In genomic region chr3:151935451-151935850, GRCh38 we compare ENCODE assay signal across 28 cellular contexts.
DNase-seq lines count a peak whose midpoint lies in the region; ATAC-seq and TF ChIP-seq lines count a peak whose summit lies in the region.
"Had no signal": no experiment of that assay in that cellular context is flagged by ENCODE, and none has a peak within 500 bp of the region (broad histone marks: within the 10 kb centered on the region; RNA-seq: fewer than 3 reads in every experiment).

No MANE protein-coding gene starts in this region.

- H3K4me1 ChIP-seq in neutrophil (ENCODE audit: control insufficient read depth in 1 of 2, insufficient read depth in 1 of 2, low read depth in 1 of 2, low read length in 1 of 2) (peaks cover 24 to 45% of the 10 kb centered on the region in 2 experiments), endodermal cell (ENCODE audit: control insufficient read depth, insufficient read depth, low read length) (no peaks in the 10 kb centered on the region)
- H3K4me1 ChIP-seq: Peyer's patch had no signal

- H3K9ac ChIP-seq in endodermal cell (ENCODE audit: extremely low read depth, low read length, poor library complexity, severe bottlenecking), result no peak overlapping the region
- H3K9ac ChIP-seq: KMS-11, SK-N-SH had no signal

- peak; percentile 38 to 80 for DNase-seq in HL-60 (ENCODE audit: low read depth in 1 of 2, low spot score in 1 of 2)
- peak; percentile 80 to 97 for DNase-seq in NOMO-1 (lab: John Stamatoyannopoulos, UW; ENCODE audit: unreplicated experiment in 2 of 2)
- peak; percentile 89 for DNase-seq in SIG-M5 treated with dmso at 0.1 percent for 504 hours (lab: John Stamatoyannopoulos, UW; ENCODE audit: unreplicated experiment)
- DNase-seq in stimulated activated CD4-positive, alpha-beta T cell treated with anti-CD3 and anti-CD28 coated beads, Interleukin-1b, Interleukin-23, amount 100 ng/mL, for 48 hours, result no peak
- DNase-seq in endodermal cell, result no peak
- DNase-seq: CD8-positive, alpha-beta memory T cell; DMS 273 treated with DMSO at 0.1 percent for 48 hours; DMS79; H9; HFFc6; IMR-90; MM.1S; NCI-H1105 treated with DMSO at 0.1 percent for 48 hours; NCI-H146; NCI-H1930; NCI-H2107; NCI-H524; NCI-H774; OCI-M1; Peyer's patch; SHP77 treated with DMSO at 0.1 percent for 48 hours; SK-N-SH; T-cell had no signal

- H3K4me3 ChIP-seq in HL-60 (replicated peaks; ENCODE audit: insufficient read depth, low read length), result no peak overlapping the region
- H3K4me3 ChIP-seq in neutrophil (ENCODE audit: low read depth in 1 of 2, low read length in 1 of 2), result peak overlapping the region in 1 of 2 experiments; percentile 8
- no peak overlapping the region for H3K4me3 ChIP-seq in endodermal cell (ENCODE audit: low read length)
- H3K4me3 ChIP-seq: Peyer's patch had no signal

- peaks cover 3% of the 10 kb centered on the region for H3K9me3 Mint-ChIP-seq in endodermal cell
- H3K9me3 Mint-ChIP-seq: CD8-positive, alpha-beta memory T cell; H9; HFFc6; T-cell had no signal

- H3K36me3 ChIP-seq in neutrophil (no peaks in the 10 kb centered on the region), endodermal cell (ENCODE audit: control insufficient read depth, insufficient read depth, low read length) (no peaks in the 10 kb centered on the region)
- H3K36me3 ChIP-seq: Peyer's patch had no signal

- no peaks in the 10 kb centered on the region for H3K9me3 ChIP-seq in neutrophil
- H3K9me3 ChIP-seq in endodermal cell (ENCODE audit: control insufficient read depth, low read length), result no peaks in the 10 kb centered on the region
- H3K9me3 ChIP-seq: Peyer's patch, SK-N-SH had no signal

- no peaks in the 10 kb centered on the region for H3K27me3 Mint-ChIP-seq in endodermal cell (ENCODE audit: insufficient read depth)

- no peak for TF ChIP-seq CTCF in HL-60 (IDR thresholded peaks at IDR 0.05; ENCODE audit: insufficient read depth, low read length)
- no peak for TF ChIP-seq CTCF in neutrophil (IDR thresholded peaks at IDR 0.05)
- no peak for TF ChIP-seq CTCF in endodermal cell (conservative IDR thresholded peaks at IDR 0.05)

- peaks cover 7% of the 10 kb centered on the region for H3K4me1 Mint-ChIP-seq in endodermal cell
- H3K4me1 Mint-ChIP-seq: B cell; CD8-positive, alpha-beta memory T cell; H9; T-cell had no signal

- no peak overlapping the region for H3K4me3 Mint-ChIP-seq in endodermal cell
- H3K4me3 Mint-ChIP-seq: B cell; CD8-positive, alpha-beta memory T cell; H9; HFFc6; T-cell had no signal

- ATAC-seq in HG03135 (IDR thresholded peaks at IDR 0.05; ENCODE audit: unreplicated experiment), result no peak
- ATAC-seq: T-cell had no signal

- 79 to 84% methylated on average over 4 of the region's 4 CpGs for WGBS in endodermal cell (ENCODE audit: insufficient coverage in 1 of 2, insufficient read length in 1 of 2), 2 experiments

- H3K27me3 ChIP-seq in HL-60 (ENCODE audit: insufficient read depth, poor library complexity, severe bottlenecking) (no peaks in the 10 kb centered on the region), neutrophil (no peaks in the 10 kb centered on the region), endodermal cell (ENCODE audit: control insufficient read depth, insufficient read depth, low read length, poor library complexity, severe bottlenecking) (no peaks in the 10 kb centered on the region)
- H3K27me3 ChIP-seq: Peyer's patch had no signal

- H3K36me3 Mint-ChIP-seq in endodermal cell (ENCODE audit: low read depth), result no peaks in the 10 kb centered on the region
- H3K36me3 Mint-ChIP-seq: T-cell had no signal

- H3K27ac ChIP-seq in HL-60 (replicated peaks), result peak overlapping the region; percentile 88
- peak overlapping the region; percentile 81 for H3K27ac ChIP-seq in neutrophil
- H3K27ac ChIP-seq in endodermal cell (ENCODE audit: low read depth, low read length), result no peak overlapping the region
- H3K27ac ChIP-seq: C4-2B, KMS-11, Peyer's patch had no signal

- no peak overlapping the region for H3K27ac Mint-ChIP-seq in endodermal cell
- H3K27ac Mint-ChIP-seq: B cell; CD8-positive, alpha-beta memory T cell; H9; T-cell had no signal

Comparison
In these comparisons a context has a peak if more than half of its experiments do, and no peak if none do; other contexts are left out.
1. DNase-seq: peak in HL-60 (2 of 2), NOMO-1 (2 of 2) and SIG-M5 treated with dmso at 0.1 percent for 504 hours (single experiment); none in stimulated activated CD4-positive, alpha-beta T cell treated with anti-CD3 and anti-CD28 coated beads, Interleukin-1b, Interleukin-23, amount 100 ng/mL, for 48 hours (single experiment) and endodermal cell (single experiment).